8 cellular contexts compared by ENCODE assay signal in genomic region chr3:129560931-129561594, GRCh38. TPM values are rescaled to one million over a fixed set of nuclear protein-coding genes. Genes with fewer than 3 reads are reported as not detected.
A peak's percentile ranks its signal among the peaks of the same experiment; 100 is the strongest.
DNase-seq lines count a peak whose midpoint lies in the region; ATAC-seq and TF ChIP-seq lines count a peak whose summit lies in the region.

No MANE protein-coding gene starts in this region.

- H3K4me1 ChIP-seq in breast epithelium (peaks cover 0 to 9% of the 10 kb centered on the region in 2 donors), muscle layer of duodenum (ENCODE audit: control insufficient read depth in 1 of 2, insufficient read depth in 2 of 2, low read length in 2 of 2) (peaks cover 0 to 41% of the 10 kb centered on the region in 2 donors), vagina (peaks cover 99% of the 10 kb centered on the region)

- CTCF ChIA-PET in MCF 10A (lab: Yijun Ruan, JAX) = no interaction called here

- TF ChIP-seq POLR2A in breast epithelium (IDR thresholded peaks at IDR 0.05) (no peak), vagina (IDR thresholded peaks at IDR 0.05) (no peak), GM18505 (IDR thresholded peaks at IDR 0.05; ENCODE audit: borderline replicate concordance, extremely low read depth, insufficient read depth, insufficient read length) (no peak)

- no peak overlapping the region for H3K27ac Mint-ChIP-seq in MCF 10A (ENCODE audit: low read depth, unreplicated experiment)

- no peaks in the 10 kb centered on the region for H3K9me3 Mint-ChIP-seq in MCF 10A (ENCODE audit: unreplicated experiment)

- H3K27ac ChIP-seq in breast epithelium (peak overlapping the region; percentile 69 to 94), muscle layer of duodenum (ENCODE audit: low read length) (peak overlapping the region; percentile 80), vagina (peak overlapping the region; percentile 85)

- BruUV-seq in MCF 10A (replicated peaks; lab: Mats Ljungman, UMichigan) = no TSS peak

- intact Hi-C loops in breast epithelium (cut with DNase I; ENCODE audit: low total_unique reads) = no loop called here
- intact Hi-C loops in MCF 10A (cut with micrococcal nuclease) = no loop called here
- intact Hi-C loops in vagina (cut with DNase I) = loop anchor here (2.0 kb wide), 1 partner anchor 44 kb away; no protein-coding TSS in a partner anchor

- peaks cover 7% of the 10 kb centered on the region for H3K4me1 Mint-ChIP-seq in MCF 10A (ENCODE audit: insufficient read depth, unreplicated experiment)

- H3K9me3 ChIP-seq in breast epithelium (no peaks in the 10 kb centered on the region), muscle layer of duodenum (ENCODE audit: control insufficient read depth in 1 of 2, low read length in 2 of 2) (no peaks in the 10 kb centered on the region), vagina (no peaks in the 10 kb centered on the region)

- H3K27me3 ChIP-seq in breast epithelium (no peaks in the 10 kb centered on the region), muscle layer of duodenum (ENCODE audit: low read depth, low read length) (no peaks in the 10 kb centered on the region), vagina (no peaks in the 10 kb centered on the region)

- no peak overlapping the region for H3K4me3 Mint-ChIP-seq in MCF 10A (ENCODE audit: unreplicated experiment)

- peaks cover 6% of the 10 kb centered on the region for H3K36me3 Mint-ChIP-seq in MCF 10A (ENCODE audit: insufficient read depth, unreplicated experiment)

- ATAC-seq in HG02840 (IDR thresholded peaks at IDR 0.05; ENCODE audit: low FRiP score, unreplicated experiment) (no peak), GM18505 (IDR thresholded peaks at IDR 0.05; ENCODE audit: unreplicated experiment) (no peak)

- H3K36me3 ChIP-seq in breast epithelium = no peaks in the 10 kb centered on the region
- H3K36me3 ChIP-seq in muscle layer of duodenum (ENCODE audit: control insufficient read depth in 1 of 2, insufficient read depth in 2 of 2, low read length in 2 of 2) = peaks cover 17 to 26% of the 10 kb centered on the region in 2 donors
- peaks cover 0 to 39% of the 10 kb centered on the region in 2 donors for H3K36me3 ChIP-seq in vagina

- no peak for TF ChIP-seq CTCF in breast epithelium (IDR thresholded peaks at IDR 0.05)
- TF ChIP-seq CTCF in MCF 10A (IDR thresholded peaks at IDR 0.05; ENCODE audit: unreplicated experiment) = no peak
- TF ChIP-seq CTCF in vagina (IDR thresholded peaks at IDR 0.05) = no peak

- H3K4me3 ChIP-seq in breast epithelium (peak overlapping the region in 1 of 3 donors; percentile 22), muscle layer of duodenum (ENCODE audit: low read depth in 1 of 2, low read length in 2 of 2) (peak overlapping the region; percentile 1 to 2), vagina (peak overlapping the region in 1 of 2 donors; percentile 8)

- no peaks in the 10 kb centered on the region for H3K27me3 Mint-ChIP-seq in MCF 10A (ENCODE audit: insufficient read depth, unreplicated experiment)

- POLR2A ChIA-PET in MCF 10A (lab: Yijun Ruan, JAX) = no interaction called here

- DNase-seq in breast epithelium (ENCODE audit: low spot score in 2 of 2) = peak; percentile 30 to 60
- DNase-seq in MCF 10A (ENCODE audit: unreplicated experiment) = no peak
- DNase-seq in fibroblast of gingiva (ENCODE audit: low read depth) = peak; percentile 97
- DNase-seq in vagina (ENCODE audit: extremely low spot score in 2 of 2) = no peak
- no peak for DNase-seq in SIG-M5 (lab: John Stamatoyannopoulos, UW)

RNA-seq across cellular contexts. Expression of gene H1-8, which starts 18.1 kb away (rescaled TPM):
- total RNA-seq in breast epithelium (not detected), MCF 10A (2022) (not detected in 2 replicates), vagina (not detected)

RNA-seq across cellular contexts. Expression of gene RHO, which starts 32.6 kb away (rescaled TPM):
- under 1 TPM in 1 of 3 donors, not detected in 2; 0.15 TPM for total RNA-seq in breast epithelium
- total RNA-seq in MCF 10A (2022) = not detected in 2 replicates
- total RNA-seq in vagina = not detected

RNA-seq across cellular contexts. Expression of gene PLXND1, which starts 45.4 kb away (rescaled TPM):
- 100 to 1,000 TPM in 2 of 3 donors, 10 to 100 TPM in 1; 53.6 to 187 (median 118) TPM for total RNA-seq in breast epithelium
- 5.6 and 6.2 TPM in 2 replicates for total RNA-seq in MCF 10A (2022)
- total RNA-seq in vagina = 96.5 TPM

Comparison
In these comparisons a context has a peak if more than half of its experiments do, and no peak if none do; other contexts are left out.
1. DNase-seq: peak in breast epithelium (2 of 2) and fibroblast of gingiva (single experiment); none in MCF 10A (single experiment), vagina (0 of 2) and SIG-M5 (single experiment).
2. Peak in every context shown above with its lines, with median percentiles within 50 percentile points of each other: H3K27ac ChIP-seq.